In the genomic region with DNA sequence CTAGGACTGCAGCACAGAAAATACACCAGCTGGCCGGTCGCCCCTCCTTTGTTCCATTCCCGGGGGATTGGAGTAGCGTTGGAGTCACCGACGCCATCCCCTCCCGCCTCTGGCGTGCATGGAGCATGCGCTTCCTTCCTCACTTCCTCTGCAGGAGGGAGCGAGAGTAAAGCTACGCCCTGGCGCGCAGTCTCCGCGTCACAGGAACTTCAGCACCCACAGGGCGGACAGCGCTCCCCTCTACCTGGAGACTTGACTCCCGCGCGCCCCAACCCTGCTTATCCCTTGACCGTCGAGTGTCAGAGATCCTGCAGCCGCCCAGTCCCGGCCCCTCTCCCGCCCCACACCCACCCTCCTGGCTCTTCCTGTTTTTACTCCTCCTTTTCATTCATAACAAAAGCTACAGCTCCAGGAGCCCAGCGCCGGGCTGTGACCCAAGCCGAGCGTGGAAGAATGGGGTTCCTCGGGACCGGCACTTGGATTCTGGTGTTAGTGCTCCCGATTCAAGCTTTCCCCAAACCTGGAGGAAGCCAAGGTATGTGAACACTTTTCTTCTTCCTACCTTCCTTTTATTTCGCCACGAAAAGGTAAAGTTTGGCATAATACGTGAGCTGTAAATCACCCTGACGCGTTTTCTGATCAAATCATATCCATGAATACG, we compare ENCODE assay signal across 8 cellular contexts. TPM values are rescaled to one million over a fixed set of nuclear protein-coding genes. Genes with fewer than 3 reads are reported as not detected.
DNase-seq lines count a peak whose midpoint lies in the region; ATAC-seq, FAIRE-seq and TF ChIP-seq lines count a peak whose summit lies in the region.

A gene (plus strand): TSS at position 201 of the 661 bp plus-strand sequence. CDS start 253 bp downstream, at position 454.

- H3K4me3 ChIP-seq in HUES64 (ENCODE audit: low read length) = peak within 1 kb of the TSS; percentile 82
- H3K4me3 ChIP-seq in neural cell (ENCODE audit: low read length) = peak within 1 kb of the TSS; percentile 85

- ATAC-seq in stimulated activated naive CD8-positive, alpha-beta T cell treated with anti-CD3 and anti-CD28 coated beads, Interleukin-15, amount 100 ng/mL, for 72 hours = peak; percentile 80
- no peak for ATAC-seq in GM21367 (IDR thresholded peaks at IDR 0.05; ENCODE audit: unreplicated experiment)

- H3K9me3 ChIP-seq in HUES64 (ENCODE audit: insufficient read depth, low read depth, low read length) = no peaks in the 10 kb centered on the region
- no peaks in the 10 kb centered on the region for H3K9me3 ChIP-seq in neural cell (ENCODE audit: low read length)

- no peaks in the 10 kb centered on the region for H3K36me3 Mint-ChIP-seq in CD14-positive monocyte

- H2AFZ ChIP-seq in neural cell (ENCODE audit: low read depth, low read length) = peak within 1 kb of the TSS; percentile 93

- under 1% methylated on average over 37 of the region's 38 CpGs for WGBS in HUES64

- peak within 1 kb of the TSS; percentile 32 to 74 for H3K4me3 Mint-ChIP-seq in CD14-positive monocyte
- peak within 1 kb of the TSS; percentile 41 to 61 for H3K4me3 Mint-ChIP-seq in stimulated activated naive CD8-positive, alpha-beta T cell treated with anti-CD3 and anti-CD28 coated beads, Interleukin-15, amount 100 ng/mL, for 72 hours

- H3K27ac Mint-ChIP-seq in CD14-positive monocyte = no peak within 1 kb of the TSS
- H3K27ac Mint-ChIP-seq in stimulated activated naive CD8-positive, alpha-beta T cell treated with anti-CD3 and anti-CD28 coated beads, Interleukin-15, amount 100 ng/mL, for 72 hours = no peak within 1 kb of the TSS

- H3K4me1 ChIP-seq in HUES64 (ENCODE audit: insufficient read depth, low read length) = peaks cover 6% of the 10 kb centered on the region; the same call in 1 of the 2 replicates

- H3K27ac ChIP-seq in HUES64 (ENCODE audit: low read depth, low read length) (peak within 1 kb of the TSS; percentile 85; the same call in 1 of the 2 replicates), neural cell (ENCODE audit: low read length) (peak within 1 kb of the TSS; percentile 81)

- H3K36me3 ChIP-seq in HUES64 (ENCODE audit: insufficient read depth, low read length) (no peaks in the 10 kb centered on the region), neural cell (ENCODE audit: insufficient read depth, low read length) (no peaks in the 10 kb centered on the region)

- H3K9me2 ChIP-seq in neural cell (ENCODE audit: insufficient read depth, low read length) = no peaks in the 10 kb centered on the region

- no peak for TF ChIP-seq CTCF in CD14-positive monocyte (IDR thresholded peaks at IDR 0.05)
- no peak for TF ChIP-seq CTCF in neural cell (IDR thresholded peaks at IDR 0.05; ENCODE audit: poor library complexity, severe bottlenecking)

- no peak for FAIRE-seq in frontal cortex (lab: Jason Lieb, UNC)

- H4K20me1 ChIP-seq in neural cell (ENCODE audit: insufficient read depth) = no peaks in the 10 kb centered on the region

- peak; percentile 55 for TF ChIP-seq EP300 in neural cell (conservative IDR thresholded peaks at IDR 0.05; ENCODE audit: poor library complexity, severe bottlenecking)

- H3K27me3 ChIP-seq in HUES64 (ENCODE audit: insufficient read depth, low read length) = peaks cover 3% of the 10 kb centered on the region; the same call in 1 of the 2 replicates
- peaks cover 5% of the 10 kb centered on the region for H3K27me3 ChIP-seq in neural cell (ENCODE audit: insufficient read depth, low read depth, low read length)

- H3K9me3 Mint-ChIP-seq in CD14-positive monocyte = peaks cover 0 to 4% (median 2%) of the 10 kb centered on the region in 7 donors
- H3K9me3 Mint-ChIP-seq in stimulated activated naive CD8-positive, alpha-beta T cell treated with anti-CD3 and anti-CD28 coated beads, Interleukin-15, amount 100 ng/mL, for 72 hours = no peaks in the 10 kb centered on the region

- peak within 1 kb of the TSS; percentile 65 for H3K9ac ChIP-seq in HUES64 (ENCODE audit: low read depth, low read length)
- H3K9ac ChIP-seq in neural cell (ENCODE audit: low read length) = peak within 1 kb of the TSS; percentile 75

- peaks cover 24 to 41% (median 33%) of the 10 kb centered on the region in 3 donors for H3K27me3 Mint-ChIP-seq in CD14-positive monocyte (ENCODE audit: low read depth in 3 of 3)
- H3K27me3 Mint-ChIP-seq in stimulated activated naive CD8-positive, alpha-beta T cell treated with anti-CD3 and anti-CD28 coated beads, Interleukin-15, amount 100 ng/mL, for 72 hours = peaks cover 45% of the 10 kb centered on the region

- peak; percentile 62 for DNase-seq in CD14-positive monocyte (ENCODE audit: low spot score)
- DNase-seq in RPMI8226 = peak; percentile 70
- DNase-seq in activated gamma-delta T cell treated with anti-CD3 and anti-CD28 coated beads, Interleukin-2, amount 50 U/mL, for 16 hours (ENCODE audit: low read depth) = peak; percentile 12
- peak; percentile 9 to 41 for DNase-seq in frontal cortex (ENCODE audit: low spot score in 2 of 2)
- peak; percentile 46 to 55 for DNase-seq in stimulated activated naive CD8-positive, alpha-beta T cell treated with anti-CD3 and anti-CD28 coated beads, Interleukin-15, amount 100 ng/mL, for 72 hours

- TF ChIP-seq RAD21 in neural cell (conservative IDR thresholded peaks at IDR 0.05) = no peak

- peaks cover 23% of the 10 kb centered on the region for H3K79me2 ChIP-seq in neural cell (replicated peaks; ENCODE audit: insufficient read depth, low read length)

- H3F3A ChIP-seq in neural cell (ENCODE audit: insufficient read depth, low read length, poor library complexity, severe bottlenecking) = peaks cover 4% of the 10 kb centered on the region

- intact Hi-C loops in CD14-positive monocyte (cut with micrococcal nuclease) = no loop called here

- peak within 1 kb of the TSS; percentile 91 for H3K4me2 ChIP-seq in neural cell (ENCODE audit: low read length)

- peaks cover 9% of the 10 kb centered on the region for H3K4me1 Mint-ChIP-seq in CD14-positive monocyte
- H3K4me1 Mint-ChIP-seq in stimulated activated naive CD8-positive, alpha-beta T cell treated with anti-CD3 and anti-CD28 coated beads, Interleukin-15, amount 100 ng/mL, for 72 hours = peaks cover 9% of the 10 kb centered on the region

TF ChIP-seq in neural cell, 6 proteins besides CTCF, POLR2A, EP300 and RAD21:
- TF ChIP-seq TAF1 (IDR thresholded peaks at IDR 0.05; ENCODE audit: low read depth) (peak; percentile 84), SMC3 (conservative IDR thresholded peaks at IDR 0.05; ENCODE audit: poor library complexity) (no peak), MXI1 (conservative IDR thresholded peaks at IDR 0.05; ENCODE audit: poor library complexity, severe bottlenecking) (peak; percentile 88), POLR2AphosphoS5 (IDR thresholded peaks at IDR 0.05) (peak; percentile 97), EZH2 (IDR thresholded peaks at IDR 0.05; ENCODE audit: borderline replicate concordance, insufficient read depth, low read length, poor library complexity, severe bottlenecking) (no peak)
- TF ChIP-seq, protein P1, sequence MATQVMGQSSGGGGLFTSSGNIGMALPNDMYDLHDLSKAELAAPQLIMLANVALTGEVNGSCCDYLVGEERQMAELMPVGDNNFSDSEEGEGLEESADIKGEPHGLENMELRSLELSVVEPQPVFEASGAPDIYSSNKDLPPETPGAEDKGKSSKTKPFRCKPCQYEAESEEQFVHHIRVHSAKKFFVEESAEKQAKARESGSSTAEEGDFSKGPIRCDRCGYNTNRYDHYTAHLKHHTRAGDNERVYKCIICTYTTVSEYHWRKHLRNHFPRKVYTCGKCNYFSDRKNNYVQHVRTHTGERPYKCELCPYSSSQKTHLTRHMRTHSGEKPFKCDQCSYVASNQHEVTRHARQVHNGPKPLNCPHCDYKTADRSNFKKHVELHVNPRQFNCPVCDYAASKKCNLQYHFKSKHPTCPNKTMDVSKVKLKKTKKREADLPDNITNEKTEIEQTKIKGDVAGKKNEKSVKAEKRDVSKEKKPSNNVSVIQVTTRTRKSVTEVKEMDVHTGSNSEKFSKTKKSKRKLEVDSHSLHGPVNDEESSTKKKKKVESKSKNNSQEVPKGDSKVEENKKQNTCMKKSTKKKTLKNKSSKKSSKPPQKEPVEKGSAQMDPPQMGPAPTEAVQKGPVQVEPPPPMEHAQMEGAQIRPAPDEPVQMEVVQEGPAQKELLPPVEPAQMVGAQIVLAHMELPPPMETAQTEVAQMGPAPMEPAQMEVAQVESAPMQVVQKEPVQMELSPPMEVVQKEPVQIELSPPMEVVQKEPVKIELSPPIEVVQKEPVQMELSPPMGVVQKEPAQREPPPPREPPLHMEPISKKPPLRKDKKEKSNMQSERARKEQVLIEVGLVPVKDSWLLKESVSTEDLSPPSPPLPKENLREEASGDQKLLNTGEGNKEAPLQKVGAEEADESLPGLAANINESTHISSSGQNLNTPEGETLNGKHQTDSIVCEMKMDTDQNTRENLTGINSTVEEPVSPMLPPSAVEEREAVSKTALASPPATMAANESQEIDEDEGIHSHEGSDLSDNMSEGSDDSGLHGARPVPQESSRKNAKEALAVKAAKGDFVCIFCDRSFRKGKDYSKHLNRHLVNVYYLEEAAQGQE (IDR thresholded peaks at IDR 0.05; ENCODE audit: borderline replicate concordance) = peak; percentile 94

RNA-seq across cellular contexts. Expression of the gene that starts here (rescaled TPM):
- polyA plus RNA-seq in CD14-positive monocyte (not detected), neural cell (61.3 and 68.7 TPM in 2 replicates)
- 37.4 TPM for polyA plus RNA-seq in HUES64 (2013, experiment 1 of 2)
- polyA plus RNA-seq in HUES64 (2013, experiment 2 of 2) = 35.0 TPM
- 37.9 TPM for total RNA-seq in frontal cortex
- polyA minus RNA-seq in neural cell = 76.2 and 117 TPM in 2 replicates

Comparison
In these comparisons a context has a peak if more than half of its experiments do, and no peak if none do; other contexts are left out.
1. RNA of the gene that starts here (polyA plus RNA-seq): 61.3 to 68.7 TPM in neural cell; not detected in CD14-positive monocyte; every median in the first group is over 10 times any median in the second.
2. Peak in DNase-seq in CD14-positive monocyte; RNA of the gene not detected or under 1 TPM.
3. DNase-seq: peak in every context shown above with its lines; median percentile 70 in RPMI8226; 62 in CD14-positive monocyte; 50 in stimulated activated naive CD8-positive, alpha-beta T cell treated with anti-CD3 and anti-CD28 coated beads, Interleukin-15, amount 100 ng/mL, for 72 hours; 25 in frontal cortex; 12 in activated gamma-delta T cell treated with anti-CD3 and anti-CD28 coated beads, Interleukin-2, amount 50 U/mL, for 16 hours.